9 cellular contexts compared by ENCODE assay signal in the genomic region with DNA sequence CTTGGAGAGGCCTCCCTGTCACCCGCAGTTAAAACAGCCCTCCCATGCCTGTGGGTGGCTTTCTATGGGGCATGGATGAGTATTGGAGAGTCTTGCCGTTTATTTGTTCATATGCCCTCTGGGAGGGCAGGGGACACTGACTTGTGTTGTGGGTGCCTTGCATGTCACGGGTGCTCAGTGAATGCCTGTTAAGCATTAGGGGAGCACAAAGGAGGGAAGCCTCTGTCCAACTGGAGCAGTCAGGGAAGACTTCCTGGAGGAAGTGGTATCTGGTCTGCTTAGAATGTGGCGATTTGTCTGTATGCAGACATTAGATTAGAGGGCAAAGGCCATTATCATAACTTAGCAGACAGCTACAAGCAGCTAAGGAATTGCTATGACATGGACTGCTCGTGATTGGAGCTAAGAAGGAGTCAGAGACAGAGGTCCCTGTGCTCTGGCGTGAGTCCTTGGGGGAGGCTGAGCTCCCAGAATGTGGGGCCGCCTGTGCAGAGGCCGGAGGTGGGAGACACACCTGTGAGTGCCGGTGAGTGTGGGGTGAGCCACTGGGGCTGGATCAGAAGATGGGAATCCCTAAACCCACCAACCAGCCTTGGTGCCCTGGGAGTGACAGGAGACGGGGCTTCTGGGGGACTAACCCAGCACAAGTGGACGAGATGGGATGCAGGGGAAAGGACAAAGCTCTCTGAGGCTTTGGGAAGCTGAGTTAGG.
DNase-seq lines count a peak whose midpoint lies in the region; ATAC-seq and TF ChIP-seq lines count a peak whose summit lies in the region.
"Had no signal": no experiment of that assay in that cellular context is flagged by ENCODE, and none has a peak within 500 bp of the region (broad histone marks: within the 10 kb centered on the region; RNA-seq: fewer than 3 reads in every experiment).

No MANE protein-coding gene starts in this region.

- H3K9me3 Mint-ChIP-seq in activated naive CD4-positive, alpha-beta T cell treated with anti-CD3 and anti-CD28 coated beads, Interleukin-2, amount 10 ng/mL, durations not matched to agents 7 days and 5 days = no peaks in the 10 kb centered on the region
- H3K9me3 Mint-ChIP-seq in naive thymus-derived CD8-positive, alpha-beta T cell = no peaks in the 10 kb centered on the region

- CTCF ChIA-PET in activated naive CD4-positive, alpha-beta T cell treated with anti-CD3 and anti-CD28 coated beads, Interleukin-2, amount 10 ng/mL, durations not matched to agents 7 days and 5 days (lab: Charles Lee) = interaction anchor here (2.8 to 13.6 kb wide), 2 partner anchors 26 to 65 kb away, joined by 21 to 119 read pairs; no protein-coding TSS in a partner anchor

- no peak for TF ChIP-seq POLR2A in uterus (IDR thresholded peaks at IDR 0.05)

- H3K4me1 Mint-ChIP-seq in activated naive CD4-positive, alpha-beta T cell treated with anti-CD3 and anti-CD28 coated beads, Interleukin-2, amount 10 ng/mL, durations not matched to agents 7 days and 5 days = peaks cover 89% of the 10 kb centered on the region
- H3K4me1 Mint-ChIP-seq in naive thymus-derived CD8-positive, alpha-beta T cell = peaks cover 35 to 88% (median 75%) of the 10 kb centered on the region in 4 donors

- H3K9me3 ChIP-seq in uterus = no peaks in the 10 kb centered on the region
- H3K9me3 ChIP-seq: BE2C had no signal

- POLR2A ChIA-PET in naive thymus-derived CD8-positive, alpha-beta T cell (lab: Charles Lee) = interaction anchor here (0.5 to 74.5 kb wide), 11 partner anchors 6 to 161 kb away, joined by 3 to 5369 read pairs (median 164); no protein-coding TSS in a partner anchor

- H3K4me3 ChIP-seq in uterus = no peak overlapping the region

- peak overlapping the region; percentile 80 for H3K27ac Mint-ChIP-seq in activated naive CD4-positive, alpha-beta T cell treated with anti-CD3 and anti-CD28 coated beads, Interleukin-2, amount 10 ng/mL, durations not matched to agents 7 days and 5 days
- peak overlapping the region; percentile 87 to 99 (median 93) for H3K27ac Mint-ChIP-seq in naive thymus-derived CD8-positive, alpha-beta T cell

- no peaks in the 10 kb centered on the region for H3K36me3 ChIP-seq in uterus

- no peak for TF ChIP-seq CTCF in uterus (IDR thresholded peaks at IDR 0.05)

- intact Hi-C loops in uterus (cut with DNase I; ENCODE audit: low total_unique reads) = loop anchor here (5.0 kb wide), 1 partner anchor 100 kb away; no protein-coding TSS in a partner anchor

- no peak overlapping the region for H3K4me3 Mint-ChIP-seq in activated naive CD4-positive, alpha-beta T cell treated with anti-CD3 and anti-CD28 coated beads, Interleukin-2, amount 10 ng/mL, durations not matched to agents 7 days and 5 days
- H3K4me3 Mint-ChIP-seq in naive thymus-derived CD8-positive, alpha-beta T cell = peak overlapping the region; percentile 28 to 96 (median 60)

- no peaks in the 10 kb centered on the region for H3K27me3 Mint-ChIP-seq in activated naive CD4-positive, alpha-beta T cell treated with anti-CD3 and anti-CD28 coated beads, Interleukin-2, amount 10 ng/mL, durations not matched to agents 7 days and 5 days
- H3K27me3 Mint-ChIP-seq in naive thymus-derived CD8-positive, alpha-beta T cell = no peaks in the 10 kb centered on the region

- DNase-seq in activated naive CD4-positive, alpha-beta T cell treated with anti-CD3 and anti-CD28 coated beads, Interleukin-2, amount 10 ng/mL, durations not matched to agents 7 days and 5 days = no peak
- no peak for DNase-seq in activated naive CD4-positive, alpha-beta T cell (lab: John Stamatoyannopoulos, UW)
- DNase-seq in naive thymus-derived CD8-positive, alpha-beta T cell = no peak
- no peak for DNase-seq in uterus
- DNase-seq in cerebellar nuclear complex (lab: John Stamatoyannopoulos, UW) = no peak
- DNase-seq in HuH-7.5 (ENCODE audit: low spot score) = no peak
- no peak for DNase-seq in amygdala (lab: John Stamatoyannopoulos, UW)

- H3K27me3 ChIP-seq in uterus = no peaks in the 10 kb centered on the region
- H3K27me3 ChIP-seq: BE2C had no signal

- peaks cover 52 to 71% of the 10 kb centered on the region in 2 donors for H3K4me1 ChIP-seq in uterus

- H3K36me3 Mint-ChIP-seq in activated naive CD4-positive, alpha-beta T cell treated with anti-CD3 and anti-CD28 coated beads, Interleukin-2, amount 10 ng/mL, durations not matched to agents 7 days and 5 days = peaks cover 32% of the 10 kb centered on the region
- peaks cover 0 to 8% (median 0%) of the 10 kb centered on the region in 3 donors for H3K36me3 Mint-ChIP-seq in naive thymus-derived CD8-positive, alpha-beta T cell

- peak; percentile 12 to 15 for ATAC-seq in naive thymus-derived CD8-positive, alpha-beta T cell

- peak overlapping the region; percentile 54 for H3K27ac ChIP-seq in cingulate gyrus (ENCODE audit: low read depth, low read length)
- peak overlapping the region; percentile 92 to 97 for H3K27ac ChIP-seq in uterus
